8 cellular contexts compared by ENCODE assay signal in the genomic region with DNA sequence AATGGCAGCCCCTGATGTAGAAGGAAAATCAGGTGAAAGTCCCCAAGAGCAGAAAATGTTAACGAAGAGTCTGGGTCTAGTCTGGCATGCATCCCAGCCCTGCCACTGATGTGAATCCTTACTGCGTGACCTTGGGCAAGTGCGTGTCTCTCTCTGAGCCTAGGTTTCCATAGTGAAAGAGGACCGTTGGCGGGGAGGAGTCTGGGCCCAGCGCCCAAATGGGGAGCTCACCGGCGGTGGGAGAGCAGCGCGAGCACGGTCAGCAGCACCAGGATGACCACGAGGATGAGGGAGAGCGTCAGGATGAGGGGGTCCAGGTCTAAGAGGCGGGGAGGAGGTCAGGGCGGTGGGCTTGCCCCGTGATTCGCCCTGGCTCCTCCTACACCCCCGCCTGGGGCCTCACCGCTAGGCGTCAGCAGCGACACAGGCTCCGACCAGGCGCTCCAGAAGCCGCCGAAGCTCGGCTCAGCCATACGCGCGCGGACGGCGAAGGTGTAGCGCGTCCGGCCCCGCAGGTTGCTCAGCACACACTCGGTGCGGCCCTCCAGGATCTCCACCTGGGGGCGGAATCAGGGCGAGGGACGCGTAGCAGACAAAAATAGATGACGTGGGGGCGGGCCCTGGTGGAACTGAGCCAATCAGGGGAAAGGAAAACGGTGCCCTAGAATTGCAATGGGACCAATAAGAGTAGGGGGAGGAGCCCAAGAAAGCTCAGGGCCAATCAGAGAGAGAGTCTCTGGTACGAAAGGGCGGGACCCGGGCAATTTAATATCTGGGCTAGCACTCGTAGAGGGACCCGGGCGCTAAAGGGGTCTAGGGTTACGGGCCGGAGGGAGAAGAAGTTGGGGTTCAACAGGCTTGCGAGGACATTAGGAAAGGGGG. TPM values are rescaled to one million over a fixed set of nuclear protein-coding genes. Genes with fewer than 3 reads are reported as not detected.
DNase-seq lines count a peak whose midpoint lies in the region; ATAC-seq and TF ChIP-seq lines count a peak whose summit lies in the region.

No MANE protein-coding gene starts in this region.

- peak overlapping the region; percentile 34 for H3K27ac ChIP-seq in A673 (ENCODE audit: low read depth, low read length, poor library complexity, severe bottlenecking)

- H3K36me3 ChIP-seq in A673 (ENCODE audit: insufficient read depth, low read length, poor library complexity, severe bottlenecking) (no peaks in the 10 kb centered on the region), kidney epithelial cell (ENCODE audit: control insufficient read depth, insufficient read depth, low read length) (no peaks in the 10 kb centered on the region)

- H3K4me1 ChIP-seq in A673 (ENCODE audit: insufficient read depth, low read length, poor library complexity, severe bottlenecking): peaks cover 26% of the 10 kb centered on the region

- H3K27me3 ChIP-seq in A673 (replicated peaks; ENCODE audit: insufficient read depth, low read depth, low read length, poor library complexity): no peaks in the 10 kb centered on the region
- peaks cover 12% of the 10 kb centered on the region for H3K27me3 ChIP-seq in kidney epithelial cell (ENCODE audit: control insufficient read depth, insufficient read depth, low read length)

- ATAC-seq in GM18858 (IDR thresholded peaks at IDR 0.05; ENCODE audit: unreplicated experiment) (peak; percentile 60), HG03066 (IDR thresholded peaks at IDR 0.05; ENCODE audit: low read depth, unreplicated experiment) (peak; percentile 80)

- no TSS peak for BruUV-seq in A673 (replicated peaks; lab: Mats Ljungman, UMichigan)

- intact Hi-C loops in A673 (cut with micrococcal nuclease; ENCODE audit: unreplicated experiment): loop anchor here (5.0 kb wide), 2 partner anchors 56 to 89 kb away; a partner anchor contains a TSS

- no peaks in the 10 kb centered on the region for H3K9me3 ChIP-seq in A673 (ENCODE audit: low read depth, low read length, poor library complexity, severe bottlenecking)

- POLR2A ChIA-PET in A673 (lab: Charles Lee; ENCODE audit: low non-redundant PET): interaction anchor here (0.6 to 0.7 kb wide), 4 partner anchors 8 to 49 kb away, joined by 3 to 6 read pairs (median 4); no protein-coding TSS in a partner anchor

- DNase-seq in A673 (ENCODE audit: low spot score) (peak; percentile 99), NCI-H2227 (lab: John Stamatoyannopoulos, UW; ENCODE audit: unreplicated experiment) (peak; percentile 96), cerebellar cortex (ENCODE audit: low spot score) (peak; percentile 99), kidney epithelial cell (ENCODE audit: low read depth) (peak; percentile 81)
- DNase-seq in activated CD4-positive, CD25-positive, alpha-beta regulatory T cell treated with anti-CD3 and anti-CD28 coated beads, Interleukin-2, amount 50 U/mL, for 16 hours (ENCODE audit: low read depth, low spot score): peak; percentile 95
- peak; percentile 97 for DNase-seq in stimulated activated CD4-positive, alpha-beta T cell treated with anti-CD3 and anti-CD28 coated beads, Interleukin-15, amount 100 ng/mL, for 24 hours

- CTCF ChIA-PET in A673 (lab: Charles Lee): interaction anchor here (0.6 to 1.5 kb wide), 16 partner anchors 11 to 255 kb away, joined by 3 to 14 read pairs (median 3); a partner anchor contains a TSS

- TF ChIP-seq CTCF in A673 (conservative IDR thresholded peaks at IDR 0.05; ENCODE audit: low read depth, low read length) (peak; percentile 83), kidney epithelial cell (IDR thresholded peaks at IDR 0.05; ENCODE audit: insufficient read depth, low read length, poor library complexity, severe bottlenecking) (peak; percentile 67)

- H3K4me3 ChIP-seq in A673 (ENCODE audit: low read depth, low read length, poor library complexity, severe bottlenecking) (peak overlapping the region; percentile 53), kidney epithelial cell (ENCODE audit: low read depth, low read length) (peak overlapping the region; percentile 49)

RNA-seq across cellular contexts. Expression of a gene that starts 3.2 kb away (rescaled TPM):
- 5.3 and 6.0 TPM in 2 replicates for total RNA-seq in A673 (2021)
- total RNA-seq in kidney epithelial cell: 3.0 and 4.4 TPM in 2 replicates

RNA-seq across cellular contexts. Expression of a gene that starts 6.4 kb away (rescaled TPM):
- 2.5 and 3.3 TPM in 2 replicates for total RNA-seq in A673 (2021)
- 2.9 and 4.0 TPM in 2 replicates for total RNA-seq in kidney epithelial cell

RNA-seq across cellular contexts. Expression of a gene that starts 25.7 kb away (rescaled TPM):
- total RNA-seq in A673 (2021): 19.0 and 20.2 TPM in 2 replicates
- 6.7 and 14.0 TPM in 2 replicates for total RNA-seq in kidney epithelial cell

RNA-seq across cellular contexts. Expression of a gene that starts 34.6 kb away (rescaled TPM):
- 7.9 and 11.6 TPM in 2 replicates for total RNA-seq in A673 (2021)
- 8.2 and 21.6 TPM in 2 replicates for total RNA-seq in kidney epithelial cell

RNA-seq across cellular contexts. Expression of a gene that starts 34.8 kb away (rescaled TPM):
- total RNA-seq in A673 (2021): 94.3 and 100 TPM in 2 replicates
- 307 and 377 TPM in 2 replicates for total RNA-seq in kidney epithelial cell

Comparison
In these comparisons a context has a peak if more than half of its experiments do, and no peak if none do; other contexts are left out.
1. Peak in every context shown above with its lines: DNase-seq, ATAC-seq, H3K4me3 ChIP-seq and H3K27ac ChIP-seq.